Comparison of ENCODE assay signal across 16 cellular contexts in genomic region chr6:29924287-29924686, GRCh38.
"Had no signal": no experiment of that assay in that cellular context is flagged by ENCODE, and none has a peak within 500 bp of the region (broad histone marks: within the 10 kb centered on the region; RNA-seq: fewer than 3 reads in every experiment).

No MANE protein-coding gene starts in this region.

- H3K27me3 ChIP-seq: breast epithelium, heart left ventricle, right lobe of liver, suprapubic skin had no signal

- H3K9me3 ChIP-seq: breast epithelium, gastrocnemius medialis, heart left ventricle, lower lobe of right lung, right lobe of liver, suprapubic skin had no signal

- H3K36me3 ChIP-seq: breast epithelium, gastrocnemius medialis, lower lobe of right lung, right lobe of liver, suprapubic skin had no signal

- H3K27me3 Mint-ChIP-seq: effector memory CD8-positive, alpha-beta T cell had no signal

- H3K4me3 Mint-ChIP-seq: mesothelial cell of epicardium, neural crest cell had no signal

- H3K27ac Mint-ChIP-seq: mesothelial cell of epicardium had no signal

- H3K4me3 ChIP-seq: breast epithelium, gastrocnemius medialis, heart left ventricle, lower lobe of right lung, right lobe of liver, suprapubic skin had no signal

- ATAC-seq: effector memory CD8-positive, alpha-beta T cell; gastrocnemius medialis; heart left ventricle; left cardiac atrium; lower lobe of right lung had no signal

- DNase-seq: activated CD4-positive, CD25-positive, alpha-beta regulatory T cell; activated CD8-positive, alpha-beta memory T cell treated with anti-CD3 and anti-CD28 coated beads for 24 hours; aorta; dermis blood vessel endothelial cell; effector memory CD8-positive, alpha-beta T cell; gastrocnemius medialis; heart left ventricle; immature natural killer cell; left cardiac atrium; lower lobe of right lung had no signal

- H3K27ac ChIP-seq: breast epithelium, gastrocnemius medialis, suprapubic skin had no signal

- H3K9me3 Mint-ChIP-seq: effector memory CD8-positive, alpha-beta T cell; immature natural killer cell; stimulated activated naive CD8-positive, alpha-beta T cell treated with anti-CD3 and anti-CD28 coated beads, Interleukin-15, Interleukin-2, amounts not matched to agents 100 ng/mL and 50 ng/mL, for 24 hours had no signal

- H3K4me1 ChIP-seq: breast epithelium, gastrocnemius medialis, suprapubic skin had no signal

- H3K36me3 Mint-ChIP-seq: immature natural killer cell, mesothelial cell of epicardium had no signal

- H3K4me1 Mint-ChIP-seq: mesothelial cell of epicardium, neural crest cell had no signal
